Comparison of ENCODE assay signal across 1 cellular context in the genomic region with DNA sequence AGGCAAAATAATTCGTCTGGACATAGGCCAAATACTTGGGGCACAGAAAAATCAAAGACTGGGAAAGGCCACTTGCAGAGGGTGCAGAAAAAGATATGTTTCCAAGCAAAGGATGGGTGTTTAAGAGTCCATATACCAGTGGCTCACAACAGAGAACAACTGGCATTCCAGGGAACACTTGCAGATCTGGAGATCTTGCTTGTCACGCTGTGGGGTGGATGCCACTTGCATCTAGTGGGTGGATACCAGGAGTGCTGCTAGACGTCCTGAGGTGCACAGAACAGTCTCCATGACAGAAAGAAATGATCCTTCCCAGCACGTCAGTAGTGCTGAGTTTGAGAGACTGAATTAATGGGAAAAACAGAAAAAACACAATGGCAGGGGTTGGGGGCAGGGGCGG.
TF ChIP-seq lines count a peak whose summit lies in the region.

No MANE protein-coding gene starts in this region.

TF ChIP-seq in H1, 55 proteins besides CTCF, POLR2A, EP300 and RAD21:
- TF ChIP-seq HDAC6 (IDR thresholded peaks at IDR 0.05; ENCODE audit: low read depth, low read length) (no peak), NANOG (IDR thresholded peaks at IDR 0.05; ENCODE audit: insufficient read depth, low read depth, low read length, poor library complexity, severe bottlenecking) (no peak), KDM1A (IDR thresholded peaks at IDR 0.05; ENCODE audit: borderline replicate concordance, low read length) (no peak), SIN3A (conservative IDR thresholded peaks at IDR 0.05 in 1 of 2, IDR thresholded peaks at IDR 0.05 in 1 of 2; ENCODE audit: low read depth in 1 of 2, low read length in 2 of 2) (no peak), TCF12 (IDR thresholded peaks at IDR 0.05; ENCODE audit: low read depth, low read length) (no peak), ASH2L (IDR thresholded peaks at IDR 0.05; ENCODE audit: low read length) (no peak), GABPA (IDR thresholded peaks at IDR 0.05; ENCODE audit: borderline replicate concordance, insufficient read depth, low read length) (no peak), YY1 (IDR thresholded peaks at IDR 0.05; ENCODE audit: low read depth, low read length) (no peak)
- TF ChIP-seq, protein P1, sequence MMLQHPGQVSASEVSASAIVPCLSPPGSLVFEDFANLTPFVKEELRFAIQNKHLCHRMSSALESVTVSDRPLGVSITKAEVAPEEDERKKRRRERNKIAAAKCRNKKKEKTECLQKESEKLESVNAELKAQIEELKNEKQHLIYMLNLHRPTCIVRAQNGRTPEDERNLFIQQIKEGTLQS (IDR thresholded peaks at IDR 0.05; ENCODE audit: insufficient read depth, low read depth, low read length): no peak
